20 cellular contexts compared by ENCODE assay signal in genomic region chrX:104430720-104431119, GRCh38.
"Had no signal": no experiment of that assay in that cellular context is flagged by ENCODE, and none has a peak within 500 bp of the region (broad histone marks: within the 10 kb centered on the region; RNA-seq: fewer than 3 reads in every experiment).

No MANE protein-coding gene starts in this region.

- H3K27ac ChIP-seq: brain microvascular endothelial cell, parathyroid adenoma, spleen, testis, upper lobe of left lung had no signal

- H3K36me3 ChIP-seq: brain microvascular endothelial cell, spleen, upper lobe of left lung had no signal

- DNase-seq: activated CD4-positive, alpha-beta T cell treated with anti-CD3 and anti-CD28 coated beads, Interleukin-2, amount 10 ng/mL, durations not matched to agents 24 days and 14 days; activated CD8-positive, alpha-beta T cell treated with anti-CD3 and anti-CD28 coated beads, Interleukin-2, amount 10 ng/mL, durations not matched to agents 7 days and 5 days; activated naive CD4-positive, alpha-beta T cell treated with anti-CD3 and anti-CD28 coated beads for 36 hours; activated T-cell treated with anti-CD3 and anti-CD28 coated beads, Interleukin-2, amount 50 U/mL, for 24 hours; brain microvascular endothelial cell; cerebellar nuclear complex; effector CD8-positive, alpha-beta T cell; foreskin melanocyte; glutamatergic neuron; hippocampal formation; islet precursor cell; mesendoderm; naive thymus-derived CD8-positive, alpha-beta T cell; spleen; stimulated activated CD4-positive, alpha-beta T cell treated with anti-CD3 and anti-CD28 coated beads, Interleukin-4, amount 100 ng/mL, for 4 hours; testis; upper lobe of left lung had no signal

- H3K9me3 ChIP-seq: spleen, testis, upper lobe of left lung had no signal

- H3K4me1 ChIP-seq: parathyroid adenoma, spleen, testis, upper lobe of left lung had no signal

- H3K79me2 ChIP-seq: parathyroid adenoma had no signal

- ATAC-seq: activated CD8-positive, alpha-beta T cell treated with anti-CD3 and anti-CD28 coated beads, Interleukin-2, amount 10 ng/mL, durations not matched to agents 7 days and 5 days; naive thymus-derived CD8-positive, alpha-beta T cell; sciatic nerve; stimulated activated memory B cell treated with anti-CD40 and anti-IgM and Interleukin-4, amounts not matched to agents 10 μg/mL and 1 μg/mL and 100 μg/mL, for 72 hours had no signal

- H2AFZ ChIP-seq: parathyroid adenoma had no signal

- H3K4me3 ChIP-seq: spleen, testis, upper lobe of left lung had no signal

- H3K27me3 ChIP-seq: brain microvascular endothelial cell, testis, upper lobe of left lung had no signal
